ENCODE assay signal across 8 cellular contexts in genomic region chr9:129460323-129461261, GRCh38.
A peak's percentile ranks its signal among the peaks of the same experiment; 100 is the strongest.
DNase-seq lines count a peak whose midpoint lies in the region; ATAC-seq and TF ChIP-seq lines count a peak whose summit lies in the region.

No MANE protein-coding gene starts in this region.

- peak overlapping the region; percentile 44 for H3K4me3 ChIP-seq in choroid plexus epithelial cell (ENCODE audit: low read depth, low read length)

- TF ChIP-seq POLR2A in GM18526 (IDR thresholded peaks at IDR 0.05; ENCODE audit: extremely low read depth, insufficient read length), result peak; percentile 49

- peak; percentile 27 for TF ChIP-seq CTCF in choroid plexus epithelial cell (conservative IDR thresholded peaks at IDR 0.05; ENCODE audit: low read depth, low read length)

- peak; percentile 97 for DNase-seq in NCI-H460 (ENCODE audit: extremely low read depth, low read depth)
- peak; percentile 93 for DNase-seq in activated CD4-positive, alpha-beta T cell treated with anti-CD3 and anti-CD28 coated beads for 48 hours
- peak; percentile 100 for DNase-seq in choroid plexus epithelial cell (ENCODE audit: low read depth)
- peak; percentile 98 for DNase-seq in kidney tubule cell (ENCODE audit: low spot score)
- peak; percentile 93 for DNase-seq in stimulated activated CD4-positive, alpha-beta T cell treated with anti-CD3 and anti-CD28 coated beads, Interleukin-15, amount 100 ng/mL, for 24 hours

- peak; percentile 70 for ATAC-seq in HG03196 (IDR thresholded peaks at IDR 0.05; ENCODE audit: unreplicated experiment)
- ATAC-seq in GM18520 (IDR thresholded peaks at IDR 0.05; ENCODE audit: unreplicated experiment), result no peak
